ENCODE assay signal across 8 cellular contexts in the genomic region with DNA sequence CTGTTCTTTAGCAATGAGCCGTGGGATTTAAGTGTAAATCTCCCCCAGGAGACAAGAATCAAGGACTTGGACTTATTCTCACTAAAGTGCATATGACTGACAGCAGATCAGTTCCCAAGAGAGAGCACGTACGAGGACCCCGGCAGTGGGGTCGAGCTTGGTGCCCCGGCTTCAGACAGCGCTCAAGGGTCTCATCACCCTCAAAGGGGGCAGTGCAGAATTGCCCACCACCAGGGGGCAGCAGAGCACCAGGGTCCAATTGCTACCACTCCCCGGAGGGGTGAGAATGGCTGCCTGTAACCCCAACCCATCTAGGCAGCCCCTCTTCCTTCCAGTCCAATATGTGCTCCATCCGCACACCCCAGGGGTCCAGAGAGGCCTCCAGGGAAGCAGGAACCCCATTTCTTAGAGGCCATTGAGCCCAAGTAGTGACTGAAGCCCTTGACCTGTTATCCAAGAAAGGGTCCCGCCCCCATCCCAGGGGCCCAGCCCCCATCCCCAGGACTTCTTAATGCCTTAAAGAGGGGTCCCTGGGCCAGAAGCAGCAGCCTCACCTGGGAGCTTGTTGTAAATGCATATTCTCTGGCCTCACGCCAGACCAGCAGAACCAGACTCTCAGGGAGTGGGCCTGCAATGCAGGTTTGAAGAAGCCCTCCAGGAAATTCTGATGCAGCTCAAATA.
A peak's percentile ranks its signal among the peaks of the same experiment; 100 is the strongest.
DNase-seq lines count a peak whose midpoint lies in the region; ATAC-seq and TF ChIP-seq lines count a peak whose summit lies in the region.

No MANE protein-coding gene starts in this region.

- H3K27ac Mint-ChIP-seq in CD14-positive monocyte = no peak overlapping the region
- H3K27ac Mint-ChIP-seq in brain = peak overlapping the region in 1 of 5 experiments; percentile 32

- H3K4me1 Mint-ChIP-seq in CD14-positive monocyte (peaks cover 19% of the 10 kb centered on the region), brain (peaks cover 47% of the 10 kb centered on the region)

- intact Hi-C loops in CD14-positive monocyte (cut with micrococcal nuclease) = loop anchor here (2.0 to 5.0 kb wide), 2 partner anchors 46 to 47 kb away; no protein-coding TSS in a partner anchor

- peak; percentile 98 for TF ChIP-seq CTCF in CD14-positive monocyte (IDR thresholded peaks at IDR 0.05)
- TF ChIP-seq CTCF in brain (conservative IDR thresholded peaks at IDR 0.05) = peak; percentile 55 to 57

- peaks cover 4 to 9% (median 7%) of the 10 kb centered on the region in 3 donors for H3K27me3 Mint-ChIP-seq in CD14-positive monocyte (ENCODE audit: low read depth in 3 of 3)
- peaks cover 4% of the 10 kb centered on the region for H3K27me3 Mint-ChIP-seq in brain

- ATAC-seq in left lobe of liver (peak; percentile 79), HG03095 (IDR thresholded peaks at IDR 0.05; ENCODE audit: unreplicated experiment) (no peak), HG03432 (IDR thresholded peaks at IDR 0.05; ENCODE audit: unreplicated experiment) (no peak)

- DNase-seq in CD14-positive monocyte (ENCODE audit: low spot score) = no peak
- peak; percentile 47 for DNase-seq in HPDE6-E6E7 (ENCODE audit: extremely low spot score)
- peak; percentile 68 for DNase-seq in UCSD-AML1 (lab: John Stamatoyannopoulos, UW; ENCODE audit: unreplicated experiment)
- peak; percentile 74 for DNase-seq in left lobe of liver (ENCODE audit: low spot score)
- DNase-seq in stimulated activated CD8-positive, alpha-beta memory T cell treated with anti-CD3 and anti-CD28 coated beads, Interleukin-12 subunit alpha, Interleukin-12 subunit beta, amount 100 ng/mL, for 24 hours (ENCODE audit: extremely low read depth) = peak; percentile 27

- peaks cover 0 to 6% of the 10 kb centered on the region in 2 donors for H3K36me3 Mint-ChIP-seq in CD14-positive monocyte
- H3K36me3 Mint-ChIP-seq in brain = no peaks in the 10 kb centered on the region

- H3K9me3 Mint-ChIP-seq in CD14-positive monocyte (peaks cover 0 to 2% (median 0%) of the 10 kb centered on the region in 7 donors), brain (peaks cover 0 to 9% (median 0%) of the 10 kb centered on the region in 5 experiments)

- no peak overlapping the region for H3K4me3 Mint-ChIP-seq in CD14-positive monocyte
- H3K4me3 Mint-ChIP-seq in brain = no peak overlapping the region
